In genomic region chr20:48725589-48725991, GRCh38 we compare ENCODE assay signal across 11 cellular contexts.
DNase-seq lines count a peak whose midpoint lies in the region; ATAC-seq and TF ChIP-seq lines count a peak whose summit lies in the region.
"Had no signal": no experiment of that assay in that cellular context is flagged by ENCODE, and none has a peak within 500 bp of the region (broad histone marks: within the 10 kb centered on the region; RNA-seq: fewer than 3 reads in every experiment).

No MANE protein-coding gene starts in this region.

- no peaks in the 10 kb centered on the region for H3K9me3 ChIP-seq in vagina

- H3K27me3 ChIP-seq in vagina, result no peaks in the 10 kb centered on the region

- no peak overlapping the region for H3K27ac Mint-ChIP-seq in activated naive CD4-positive, alpha-beta T cell treated with anti-CD3 and anti-CD28 coated beads, Interleukin-2, amount 50 U/mL, for 72 hours
- H3K27ac Mint-ChIP-seq in T-cell, result peak overlapping the region; percentile 20 to 44
- H3K27ac Mint-ChIP-seq: activated CD4-positive, alpha-beta T cell treated with anti-CD3 and anti-CD28 coated beads, Interleukin-2, amount 10 ng/mL, durations not matched to agents 7 days and 5 days had no signal

- intact Hi-C loops in vagina (cut with DNase I), result no loop called here

- TF ChIP-seq POLR2A in vagina (IDR thresholded peaks at IDR 0.05), result no peak

- no peak for DNase-seq in activated naive CD4-positive, alpha-beta T cell treated with anti-CD3 and anti-CD28 coated beads, Interleukin-2, amount 50 U/mL, for 72 hours (ENCODE audit: low spot score in 2 of 2)
- DNase-seq in activated naive CD4-positive, alpha-beta T cell treated with Interleukin-2 at 50 U/mL for 16 hours, result no peak
- no peak for DNase-seq in T-cell
- peak; percentile 62 to 71 for DNase-seq in foreskin fibroblast
- DNase-seq in vagina (ENCODE audit: extremely low spot score in 2 of 2), result no peak
- DNase-seq in activated effector memory CD4-positive, alpha-beta T cell treated with Interleukin-2 at 50 U/mL for 16 hours, result no peak
- DNase-seq in COLO668 (lab: John Stamatoyannopoulos, UW; ENCODE audit: unreplicated experiment), result no peak
- no peak for DNase-seq in NCI-H187 (lab: John Stamatoyannopoulos, UW)
- DNase-seq: activated CD4-positive, alpha-beta T cell treated with anti-CD3 and anti-CD28 coated beads, Interleukin-2, amount 10 ng/mL, durations not matched to agents 7 days and 5 days had no signal

- TF ChIP-seq CTCF in foreskin fibroblast (IDR thresholded peaks at IDR 0.05; ENCODE audit: low read depth, low read length) (no peak), vagina (IDR thresholded peaks at IDR 0.05) (no peak)

- no peaks in the 10 kb centered on the region for H3K36me3 ChIP-seq in vagina

- peak; percentile 34 to 57 for ATAC-seq in activated naive CD4-positive, alpha-beta T cell treated with anti-CD3 and anti-CD28 coated beads, Interleukin-2, amount 50 U/mL, for 72 hours
- peak in 1 of 4 experiments; percentile 29 for ATAC-seq in T-cell (replicated peaks in 1 of 4)

- H3K4me1 Mint-ChIP-seq in T-cell, result peaks cover 31 to 85% (median 72%) of the 10 kb centered on the region in 3 donors

- no peak overlapping the region for H3K4me3 Mint-ChIP-seq in T-cell
- H3K4me3 Mint-ChIP-seq: activated CD4-positive, alpha-beta T cell treated with anti-CD3 and anti-CD28 coated beads, Interleukin-2, amount 10 ng/mL, durations not matched to agents 7 days and 5 days had no signal

- no peaks in the 10 kb centered on the region for H3K9me3 Mint-ChIP-seq in activated naive CD4-positive, alpha-beta T cell treated with anti-CD3 and anti-CD28 coated beads, Interleukin-2, amount 50 U/mL, for 72 hours
- no peaks in the 10 kb centered on the region for H3K9me3 Mint-ChIP-seq in T-cell
- H3K9me3 Mint-ChIP-seq: activated CD4-positive, alpha-beta T cell treated with anti-CD3 and anti-CD28 coated beads, Interleukin-2, amount 10 ng/mL, durations not matched to agents 7 days and 5 days had no signal

- no peak overlapping the region for H3K4me3 ChIP-seq in foreskin fibroblast (ENCODE audit: low read depth in 1 of 2, low read length in 2 of 2)
- H3K4me3 ChIP-seq in vagina, result no peak overlapping the region
- H3K4me3 ChIP-seq: lung had no signal

- no peaks in the 10 kb centered on the region for H3K27me3 Mint-ChIP-seq in T-cell
- H3K27me3 Mint-ChIP-seq: activated CD4-positive, alpha-beta T cell treated with anti-CD3 and anti-CD28 coated beads, Interleukin-2, amount 10 ng/mL, durations not matched to agents 7 days and 5 days had no signal

- peaks cover 0 to 8% of the 10 kb centered on the region in 2 donors for H3K36me3 Mint-ChIP-seq in activated naive CD4-positive, alpha-beta T cell treated with anti-CD3 and anti-CD28 coated beads, Interleukin-2, amount 50 U/mL, for 72 hours
- peaks cover 57% of the 10 kb centered on the region for H3K36me3 Mint-ChIP-seq in T-cell

- CTCF ChIA-PET in T-cell (lab: Charles Lee), result no interaction called here

- peak overlapping the region; percentile 17 for H3K27ac ChIP-seq in vagina
- H3K27ac ChIP-seq: C4-2B had no signal

- peaks cover 28% of the 10 kb centered on the region for H3K4me1 ChIP-seq in vagina

- POLR2A ChIA-PET in T-cell (lab: Charles Lee), result no interaction called here

Comparison
In these comparisons a context has a peak if more than half of its experiments do, and no peak if none do; other contexts are left out.
1. DNase-seq: peak in foreskin fibroblast (2 of 2); none in activated naive CD4-positive, alpha-beta T cell treated with anti-CD3 and anti-CD28 coated beads, Interleukin-2, amount 50 U/mL, for 72 hours (0 of 2), activated naive CD4-positive, alpha-beta T cell treated with Interleukin-2 at 50 U/mL for 16 hours (single experiment), T-cell (0 of 34), vagina (0 of 2), activated effector memory CD4-positive, alpha-beta T cell treated with Interleukin-2 at 50 U/mL for 16 hours (single experiment), COLO668 (single experiment) and NCI-H187 (0 of 2).
2. H3K27ac Mint-ChIP-seq: peak in T-cell (2 of 2); none in activated naive CD4-positive, alpha-beta T cell treated with anti-CD3 and anti-CD28 coated beads, Interleukin-2, amount 50 U/mL, for 72 hours (0 of 2).